13 cellular contexts compared by ENCODE assay signal in genomic region chr20:48919882-48920526, GRCh38. TPM values are rescaled to one million over a fixed set of nuclear protein-coding genes. Genes with fewer than 3 reads are reported as not detected.
DNase-seq lines count a peak whose midpoint lies in the region; ATAC-seq and TF ChIP-seq lines count a peak whose summit lies in the region.
"Had no signal": no experiment of that assay in that cellular context is flagged by ENCODE, and none has a peak within 500 bp of the region (broad histone marks: within the 10 kb centered on the region; RNA-seq: fewer than 3 reads in every experiment).

No MANE protein-coding gene starts in this region.

- H3K4me2 ChIP-seq in BLaER1 (peak overlapping the region; percentile 96), mesenchymal stem cell (ENCODE audit: low read length, poor library complexity, severe bottlenecking) (no peak overlapping the region)

- H3K14ac ChIP-seq in mesenchymal stem cell (ENCODE audit: low read length in 2 of 2), result no peak overlapping the region

- H3K27ac ChIP-seq in BLaER1, result no peak overlapping the region
- H3K27ac ChIP-seq in mesenchymal stem cell (ENCODE audit: low read length, poor library complexity, severe bottlenecking), result no peak overlapping the region
- no peak overlapping the region for H3K27ac ChIP-seq in vagina
- H3K27ac ChIP-seq: SJSA1 had no signal

- ATAC-seq in activated CD8-positive, alpha-beta T cell treated with anti-CD3 and anti-CD28 coated beads for 36 hours, result no peak
- ATAC-seq in Right ventricle myocardium superior (ENCODE audit: poor library complexity) (no peak), HG03175 (IDR thresholded peaks at IDR 0.05; ENCODE audit: unreplicated experiment) (no peak)

- peaks cover 8% of the 10 kb centered on the region for H3K27me3 Mint-ChIP-seq in HFFc6 (ENCODE audit: insufficient read depth)
- H3K27me3 Mint-ChIP-seq in activated CD8-positive, alpha-beta T cell treated with anti-CD3 and anti-CD28 coated beads for 36 hours, result no peaks in the 10 kb centered on the region

- no peak overlapping the region for H2BK15ac ChIP-seq in mesenchymal stem cell (ENCODE audit: low read depth, poor library complexity, severe bottlenecking)

- H2BK5ac ChIP-seq in mesenchymal stem cell (ENCODE audit: low read depth, low read length, poor library complexity, severe bottlenecking), result no peak overlapping the region

- H2BK12ac ChIP-seq in mesenchymal stem cell (ENCODE audit: low read length in 2 of 2), result peak overlapping the region in 1 of 2 experiments; percentile 17

- peaks cover 26% of the 10 kb centered on the region for H4K20me1 ChIP-seq in BLaER1

- intact Hi-C loops in activated CD8-positive, alpha-beta T cell treated with anti-CD3 and anti-CD28 coated beads for 36 hours (cut with micrococcal nuclease), result no loop called here
- intact Hi-C loops in Right ventricle myocardium superior (cut with DNase I) (no loop called here), vagina (cut with DNase I) (no loop called here)

- H2BK120ac ChIP-seq in mesenchymal stem cell (ENCODE audit: low read depth, low read length), result no peak overlapping the region

- H3K27ac Mint-ChIP-seq in HFFc6, result peak overlapping the region; percentile 92
- H3K27ac Mint-ChIP-seq in activated CD8-positive, alpha-beta T cell treated with anti-CD3 and anti-CD28 coated beads for 36 hours, result peak overlapping the region; percentile 96

- H3K4ac ChIP-seq in mesenchymal stem cell (ENCODE audit: low read depth in 1 of 2, low read length in 2 of 2), result no peak overlapping the region

- WGBS in mesenchymal stem cell, result 40% methylated on average over 5 of the region's 5 CpGs

- TF ChIP-seq CTCF in HFFc6 (IDR thresholded peaks at IDR 0.05), result no peak
- TF ChIP-seq CTCF in activated CD8-positive, alpha-beta T cell treated with anti-CD3 and anti-CD28 coated beads for 36 hours (IDR thresholded peaks at IDR 0.05), result no peak
- no peak for TF ChIP-seq CTCF in vagina (IDR thresholded peaks at IDR 0.05)
- TF ChIP-seq CTCF in foreskin fibroblast (IDR thresholded peaks at IDR 0.05; ENCODE audit: low read depth, low read length), result no peak

- H3K36me3 ChIP-seq in BLaER1, result no peaks in the 10 kb centered on the region
- H3K36me3 ChIP-seq in mesenchymal stem cell (ENCODE audit: control insufficient read depth in 1 of 2, insufficient read depth in 2 of 2, low read depth in 1 of 2, low read length in 2 of 2), result no peaks in the 10 kb centered on the region
- no peaks in the 10 kb centered on the region for H3K36me3 ChIP-seq in vagina
- H3K36me3 ChIP-seq: esophagus squamous epithelium, tibial artery had no signal

- H3K9ac ChIP-seq in BLaER1 (no peak overlapping the region), mesenchymal stem cell (ENCODE audit: low read length) (no peak overlapping the region)

- no peaks in the 10 kb centered on the region for H3K9me3 Mint-ChIP-seq in HFFc6
- no peaks in the 10 kb centered on the region for H3K9me3 Mint-ChIP-seq in activated CD8-positive, alpha-beta T cell treated with anti-CD3 and anti-CD28 coated beads for 36 hours

- H3K4me1 ChIP-seq in BLaER1 (peaks cover 45% of the 10 kb centered on the region), mesenchymal stem cell (ENCODE audit: control insufficient read depth, insufficient read depth, low read depth, low read length) (peaks cover 2% of the 10 kb centered on the region), vagina (peaks cover 37% of the 10 kb centered on the region)

- no peak overlapping the region for H4K91ac ChIP-seq in mesenchymal stem cell (ENCODE audit: low read length)

- H4K8ac ChIP-seq in mesenchymal stem cell (ENCODE audit: low read length), result peak overlapping the region; percentile 8

- H3K27me3 ChIP-seq in BLaER1, result no peaks in the 10 kb centered on the region
- peaks cover 0 to 7% of the 10 kb centered on the region in 2 experiments for H3K27me3 ChIP-seq in mesenchymal stem cell (ENCODE audit: control insufficient read depth in 1 of 2, insufficient read depth in 1 of 2, low read length in 2 of 2)
- no peaks in the 10 kb centered on the region for H3K27me3 ChIP-seq in vagina
- H3K27me3 ChIP-seq: esophagus squamous epithelium, SJSA1, tibial artery had no signal

- H3K4me3 Mint-ChIP-seq in HFFc6, result peak overlapping the region; percentile 91
- H3K4me3 Mint-ChIP-seq in activated CD8-positive, alpha-beta T cell treated with anti-CD3 and anti-CD28 coated beads for 36 hours, result peak overlapping the region; percentile 88

- TF ChIP-seq POLR2A in vagina (IDR thresholded peaks at IDR 0.05), result no peak

- CTCF ChIA-PET in activated CD8-positive, alpha-beta T cell treated with anti-CD3 and anti-CD28 coated beads for 36 hours (lab: Charles Lee), result interaction anchor here (1.3 kb wide), 1 partner anchor 285 kb away, joined by 3 read pairs; no protein-coding TSS in a partner anchor

- DNase-seq in HFFc6 (no peak), mesenchymal stem cell (peak; percentile 35), Right ventricle myocardium superior (no peak), vagina (ENCODE audit: extremely low spot score in 2 of 2) (no peak), foreskin fibroblast (no peak)
- DNase-seq in activated CD8-positive, alpha-beta T cell treated with anti-CD3 and anti-CD28 coated beads for 36 hours, result no peak
- DNase-seq: esophagus squamous epithelium; stimulated activated CD4-positive, alpha-beta T cell treated with anti-CD3 and anti-CD28 coated beads, Interleukin-15, amount 100 ng/mL, for 24 hours; tibial artery had no signal

- H3K4me1 Mint-ChIP-seq in HFFc6 (ENCODE audit: low read depth), result peaks cover 41% of the 10 kb centered on the region
- H3K4me1 Mint-ChIP-seq in activated CD8-positive, alpha-beta T cell treated with anti-CD3 and anti-CD28 coated beads for 36 hours (ENCODE audit: low read depth), result peaks cover 36% of the 10 kb centered on the region

- peak overlapping the region in 1 of 2 experiments; percentile 18 for H3K18ac ChIP-seq in mesenchymal stem cell (ENCODE audit: low read depth in 1 of 2, low read length in 2 of 2)

- POLR2A ChIA-PET in activated CD8-positive, alpha-beta T cell treated with anti-CD3 and anti-CD28 coated beads for 36 hours (lab: Charles Lee), result interaction anchor here (2.6 kb wide), 1 partner anchor 12 kb away, joined by 7 read pairs; no protein-coding TSS in a partner anchor

- peak overlapping the region in 1 of 2 experiments; percentile 10 for H3K23ac ChIP-seq in mesenchymal stem cell (ENCODE audit: low read length in 2 of 2)

- no peaks in the 10 kb centered on the region for H3K9me3 ChIP-seq in BLaER1
- no peaks in the 10 kb centered on the region for H3K9me3 ChIP-seq in mesenchymal stem cell (ENCODE audit: control insufficient read depth, low read length)
- H3K9me3 ChIP-seq in vagina, result no peaks in the 10 kb centered on the region
- H3K9me3 ChIP-seq: esophagus squamous epithelium, SJSA1, tibial artery had no signal

- peaks cover 2% of the 10 kb centered on the region for H3K79me1 ChIP-seq in mesenchymal stem cell (replicated peaks; ENCODE audit: low read length, poor library complexity, severe bottlenecking)

- H3K4me3 ChIP-seq in BLaER1 (0 out of 2 replicates have a peak overlapping the region, but pooled peaks have one; percentile 98), mesenchymal stem cell (ENCODE audit: insufficient read depth in 1 of 2, low read depth in 1 of 2, low read length in 2 of 2) (no peak overlapping the region), vagina (no peak overlapping the region), foreskin fibroblast (ENCODE audit: low read depth in 1 of 2, low read length in 2 of 2) (no peak overlapping the region)
- H3K4me3 ChIP-seq: lung had no signal

- no peak overlapping the region for H2AK5ac ChIP-seq in mesenchymal stem cell (ENCODE audit: low read length, severe bottlenecking)

- no peaks in the 10 kb centered on the region for H3K36me3 Mint-ChIP-seq in HFFc6 (ENCODE audit: low read depth)
- H3K36me3 Mint-ChIP-seq in activated CD8-positive, alpha-beta T cell treated with anti-CD3 and anti-CD28 coated beads for 36 hours (ENCODE audit: low read depth), result no peaks in the 10 kb centered on the region

- H2AFZ ChIP-seq in mesenchymal stem cell (ENCODE audit: low read depth, low read length), result no peak overlapping the region

RNA-seq across cellular contexts. Expression of gene ARFGEF2, which starts 1.5 kb away (rescaled TPM):
- 10 to 100 TPM; 25.4 to 28.3 (median 26.2) TPM for total RNA-seq in HFFc6 (2021; fragmentation: NEBNext Ultra II Directional; extraction: Animal tissue kit (Norgen Biotek cat#: 25700))
- total RNA-seq in activated CD8-positive, alpha-beta T cell treated with anti-CD3 and anti-CD28 coated beads for 36 hours, result 10 to 100 TPM; 20.5 to 22.7 TPM
- 13.5 TPM for polyA plus RNA-seq in mesenchymal stem cell (2013, experiment 1 of 2)
- 13.8 TPM for polyA plus RNA-seq in mesenchymal stem cell (2013, experiment 2 of 2)
- 36.8 TPM for total RNA-seq in Right ventricle myocardium superior
- 21.9 TPM for total RNA-seq in vagina
